Comparison of ENCODE assay signal across 30 cellular contexts in genomic region chr13:29067306-29067945, GRCh38.
"Had no signal": no experiment of that assay in that cellular context is flagged by ENCODE, and none has a peak within 500 bp of the region (broad histone marks: within the 10 kb centered on the region; RNA-seq: fewer than 3 reads in every experiment).

No MANE protein-coding gene starts in this region.

- H3K9me3 ChIP-seq: esophagus squamous epithelium, heart right ventricle, prostate gland, right lobe of liver, thoracic aorta, upper lobe of right lung, uterus had no signal

- H3K9me3 Mint-ChIP-seq: memory B cell; neural crest cell; stimulated activated naive B cell treated with anti-CD40 and anti-IgM and Interleukin-4, amounts not matched to agents 10 μg/mL and 1 μg/mL and 100 μg/mL, for 72 hours; stimulated activated naive CD8-positive, alpha-beta T cell treated with anti-CD3 and anti-CD28 coated beads, Interleukin-15, Interleukin-2, amounts not matched to agents 100 ng/mL and 50 ng/mL, for 24 hours had no signal

- H3K36me3 Mint-ChIP-seq: memory B cell; mesothelial cell of epicardium; naive B cell; natural killer cell treated with Interleukin-12 subunit alpha and Interleukin-12 subunit beta and Interleukin-15 and Interleukin-18, amount 100 ng/mL, for 72 hours; stimulated activated naive B cell treated with anti-CD40 and anti-IgM and Interleukin-4, amounts not matched to agents 10 μg/mL and 1 μg/mL and 100 μg/mL, for 72 hours had no signal

- H3K9ac ChIP-seq: parathyroid adenoma had no signal

- H3K36me3 ChIP-seq: esophagus squamous epithelium, heart right ventricle, prostate gland, right lobe of liver, thoracic aorta, tibial nerve, upper lobe of right lung, uterus had no signal

- H3K4me3 ChIP-seq: esophagus squamous epithelium, heart right ventricle, lung, mucosa of descending colon, prostate gland, right lobe of liver, thoracic aorta, tibial nerve, upper lobe of right lung, uterus had no signal

- H3K27ac Mint-ChIP-seq: effector memory CD8-positive, alpha-beta T cell; memory B cell; mesothelial cell of epicardium; naive B cell; natural killer cell treated with Interleukin-12 subunit alpha and Interleukin-12 subunit beta and Interleukin-15 and Interleukin-18, amount 100 ng/mL, for 72 hours; stimulated activated naive B cell treated with anti-CD40 and anti-IgM and Interleukin-4, amounts not matched to agents 10 μg/mL and 1 μg/mL and 100 μg/mL, for 72 hours; stimulated activated naive CD8-positive, alpha-beta T cell treated with anti-CD3 and anti-CD28 coated beads, Interleukin-15, Interleukin-2, amounts not matched to agents 100 ng/mL and 50 ng/mL, for 24 hours had no signal

- H3K27me3 Mint-ChIP-seq: effector memory CD8-positive, alpha-beta T cell; natural killer cell treated with Interleukin-12 subunit alpha and Interleukin-12 subunit beta and Interleukin-15 and Interleukin-18, amount 100 ng/mL, for 72 hours; stimulated activated naive CD8-positive, alpha-beta T cell treated with anti-CD3 and anti-CD28 coated beads, Interleukin-15, Interleukin-2, amounts not matched to agents 100 ng/mL and 50 ng/mL, for 24 hours had no signal

- H3K27me3 ChIP-seq: esophagus squamous epithelium, heart right ventricle, right lobe of liver, tibial nerve, upper lobe of right lung, uterus had no signal

- H3K4me1 ChIP-seq: esophagus squamous epithelium, parathyroid adenoma, prostate gland, right lobe of liver, tibial nerve, upper lobe of right lung, uterus had no signal

- DNase-seq: cortex of kidney; effector memory CD8-positive, alpha-beta T cell; erythroblast; esophagus squamous epithelium; foreskin melanocyte; glutamatergic neuron; heart right ventricle; hippocampal formation; islet precursor cell; kidney glomerular epithelial cell; mucosa of descending colon; naive B cell; right lobe of liver; small intestine; stimulated activated CD4-positive, alpha-beta T cell treated with anti-CD3 and anti-CD28 coated beads, Interleukin-15, amount 100 ng/mL, for 24 hours; stimulated activated CD4-positive, alpha-beta T cell treated with anti-CD3 and anti-CD28 coated beads, Interleukin-2, amount 100 ng/mL, for 48 hours; stimulated activated naive B cell treated with anti-CD40 and anti-IgM and Interleukin-4, amounts not matched to agents 10 μg/mL and 1 μg/mL and 100 μg/mL, for 72 hours; upper lobe of right lung; uterus had no signal

- H2AFZ ChIP-seq: parathyroid adenoma had no signal

- H3K79me2 ChIP-seq: parathyroid adenoma had no signal

- H3K4me3 Mint-ChIP-seq: effector memory CD8-positive, alpha-beta T cell; memory B cell; mesothelial cell of epicardium; naive B cell; natural killer cell treated with Interleukin-12 subunit alpha and Interleukin-12 subunit beta and Interleukin-15 and Interleukin-18, amount 100 ng/mL, for 72 hours; neural crest cell; stimulated activated naive B cell treated with anti-CD40 and anti-IgM and Interleukin-4, amounts not matched to agents 10 μg/mL and 1 μg/mL and 100 μg/mL, for 72 hours; stimulated activated naive CD8-positive, alpha-beta T cell treated with anti-CD3 and anti-CD28 coated beads, Interleukin-15, Interleukin-2, amounts not matched to agents 100 ng/mL and 50 ng/mL, for 24 hours had no signal

- H3K4me1 Mint-ChIP-seq: mesothelial cell of epicardium, naive B cell, neural crest cell had no signal

- H3K27ac ChIP-seq: esophagus squamous epithelium, heart right ventricle, parathyroid adenoma, prostate gland, right lobe of liver, thoracic aorta, tibial nerve, upper lobe of right lung, uterus had no signal

- FAIRE-seq: endometrium, small intestine had no signal
